1 cellular context compared by ENCODE assay signal in genomic region chr3:193744048-193744821, GRCh38.
TF ChIP-seq lines count a peak whose summit lies in the region.

No MANE protein-coding gene starts in this region.

TF ChIP-seq in HepG2, 621 proteins besides CTCF, POLR2A, EP300 and RAD21 (continued from another document and continues in another):
- no peak for TF ChIP-seq PRDM10 (CRISPR knock-in tag; IDR thresholded peaks at IDR 0.05; ENCODE audit: low read depth)
- TF ChIP-seq NFATC3 (CRISPR knock-in tag; IDR thresholded peaks at IDR 0.05) = peak; percentile 90; the same call in 1 of the 2 replicates
- TF ChIP-seq, protein P1, sequence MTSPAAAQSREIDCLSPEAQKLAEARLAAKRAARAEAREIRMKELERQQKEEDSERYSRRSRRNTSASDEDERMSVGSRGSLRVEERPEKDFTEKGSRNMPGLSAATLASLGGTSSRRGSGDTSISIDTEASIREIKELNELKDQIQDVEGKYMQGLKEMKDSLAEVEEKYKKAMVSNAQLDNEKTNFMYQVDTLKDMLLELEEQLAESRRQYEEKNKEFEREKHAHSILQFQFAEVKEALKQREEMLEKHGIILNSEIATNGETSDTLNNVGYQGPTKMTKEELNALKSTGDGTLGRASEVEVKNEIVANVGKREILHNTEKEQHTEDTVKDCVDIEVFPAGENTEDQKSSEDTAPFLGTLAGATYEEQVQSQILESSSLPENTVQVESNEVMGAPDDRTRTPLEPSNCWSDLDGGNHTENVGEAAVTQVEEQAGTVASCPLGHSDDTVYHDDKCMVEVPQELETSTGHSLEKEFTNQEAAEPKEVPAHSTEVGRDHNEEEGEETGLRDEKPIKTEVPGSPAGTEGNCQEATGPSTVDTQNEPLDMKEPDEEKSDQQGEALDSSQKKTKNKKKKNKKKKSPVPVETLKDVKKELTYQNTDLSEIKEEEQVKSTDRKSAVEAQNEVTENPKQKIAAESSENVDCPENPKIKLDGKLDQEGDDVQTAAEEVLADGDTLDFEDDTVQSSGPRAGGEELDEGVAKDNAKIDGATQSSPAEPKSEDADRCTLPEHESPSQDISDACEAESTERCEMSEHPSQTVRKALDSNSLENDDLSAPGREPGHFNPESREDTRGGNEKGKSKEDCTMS (CRISPR knock-in tag; conservative IDR thresholded peaks at IDR 0.05) = no peak
- TF ChIP-seq DPF2 (CRISPR knock-in tag; IDR thresholded peaks at IDR 0.05; ENCODE audit: borderline replicate concordance, low read depth) = peak; percentile 79
- TF ChIP-seq ZNF724P (CRISPR knock-in tag; IDR thresholded peaks at IDR 0.05; ENCODE audit: borderline replicate concordance) = no peak
- TF ChIP-seq ZNF546 (CRISPR knock-in tag; conservative IDR thresholded peaks at IDR 0.05) = no peak; the same call in 1 of the 2 replicates
- no peak for TF ChIP-seq HNRNPL (IDR thresholded peaks at IDR 0.05; ENCODE audit: low read depth, low read length)
- TF ChIP-seq NFIC (IDR thresholded peaks at IDR 0.05; ENCODE audit: low read length) = peak; percentile 78; the same call in 1 of the 2 replicates
- no peak for TF ChIP-seq KLF15 (CRISPR knock-in tag; IDR thresholded peaks at IDR 0.05; ENCODE audit: borderline replicate concordance)
- TF ChIP-seq MTF1 (CRISPR knock-in tag; IDR thresholded peaks at IDR 0.05) = no peak
- no peak for TF ChIP-seq RFX1 (IDR thresholded peaks at IDR 0.05)
- peak; percentile 71 for TF ChIP-seq KDM6A (CRISPR knock-in tag; IDR thresholded peaks at IDR 0.05; ENCODE audit: low read depth)
- TF ChIP-seq CHD2 (IDR thresholded peaks at IDR 0.05; ENCODE audit: low read depth, low read length) = no peak
- TF ChIP-seq NFKBIZ (CRISPR knock-in tag; IDR thresholded peaks at IDR 0.05) = peak; percentile 89
- TF ChIP-seq RBM22 (optimal IDR thresholded peaks at IDR 0.05; ENCODE audit: low read length) = no peak
- peak; percentile 67; the same call in 1 of the 2 replicates for TF ChIP-seq ZFP90 (CRISPR knock-in tag; IDR thresholded peaks at IDR 0.05; ENCODE audit: borderline replicate concordance)
- TF ChIP-seq CCDC6 (CRISPR knock-in tag; IDR thresholded peaks at IDR 0.05) = peak; percentile 82
- TF ChIP-seq ZBTB44 (CRISPR knock-in tag; IDR thresholded peaks at IDR 0.05) = no peak
- TF ChIP-seq AHR (CRISPR knock-in tag; IDR thresholded peaks at IDR 0.05) = no peak; the same call in 1 of the 2 replicates
- TF ChIP-seq EHMT2 (IDR thresholded peaks at IDR 0.05; ENCODE audit: borderline replicate concordance, low read depth, low read length) = no peak; the same call in 1 of the 2 replicates
- peak; percentile 88 for TF ChIP-seq SALL2 (CRISPR knock-in tag; IDR thresholded peaks at IDR 0.05)
- TF ChIP-seq, protein P2, sequence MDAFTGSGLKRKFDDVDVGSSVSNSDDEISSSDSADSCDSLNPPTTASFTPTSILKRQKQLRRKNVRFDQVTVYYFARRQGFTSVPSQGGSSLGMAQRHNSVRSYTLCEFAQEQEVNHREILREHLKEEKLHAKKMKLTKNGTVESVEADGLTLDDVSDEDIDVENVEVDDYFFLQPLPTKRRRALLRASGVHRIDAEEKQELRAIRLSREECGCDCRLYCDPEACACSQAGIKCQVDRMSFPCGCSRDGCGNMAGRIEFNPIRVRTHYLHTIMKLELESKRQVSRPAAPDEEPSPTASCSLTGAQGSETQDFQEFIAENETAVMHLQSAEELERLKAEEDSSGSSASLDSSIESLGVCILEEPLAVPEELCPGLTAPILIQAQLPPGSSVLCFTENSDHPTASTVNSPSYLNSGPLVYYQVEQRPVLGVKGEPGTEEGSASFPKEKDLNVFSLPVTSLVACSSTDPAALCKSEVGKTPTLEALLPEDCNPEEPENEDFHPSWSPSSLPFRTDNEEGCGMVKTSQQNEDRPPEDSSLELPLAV (CRISPR knock-in tag; conservative IDR thresholded peaks at IDR 0.05; ENCODE audit: low read depth) = no peak
- peak; percentile 12; the same call in 1 of the 2 replicates for TF ChIP-seq SMAD1 (CRISPR knock-in tag; IDR thresholded peaks at IDR 0.05; ENCODE audit: borderline replicate concordance, low read depth)
- peak; percentile 18; the same call in 1 of the 2 replicates for TF ChIP-seq ZNF138 (CRISPR knock-in tag; IDR thresholded peaks at IDR 0.05; ENCODE audit: low read depth)
- TF ChIP-seq PAF1 (CRISPR knock-in tag; IDR thresholded peaks at IDR 0.05) = no peak
- TF ChIP-seq MYC (CRISPR knock-in tag; IDR thresholded peaks at IDR 0.05; ENCODE audit: borderline replicate concordance) = 0 out of 2 replicates have a peak, but pooled peaks have one; percentile 34
- TF ChIP-seq RORA (CRISPR knock-in tag; IDR thresholded peaks at IDR 0.05) = no peak
- TF ChIP-seq HOMEZ (CRISPR knock-in tag; IDR thresholded peaks at IDR 0.05; ENCODE audit: low read depth) = peak; percentile 95
- no peak for TF ChIP-seq GRHL1 (CRISPR knock-in tag; conservative IDR thresholded peaks at IDR 0.05)
- TF ChIP-seq, protein P3, sequence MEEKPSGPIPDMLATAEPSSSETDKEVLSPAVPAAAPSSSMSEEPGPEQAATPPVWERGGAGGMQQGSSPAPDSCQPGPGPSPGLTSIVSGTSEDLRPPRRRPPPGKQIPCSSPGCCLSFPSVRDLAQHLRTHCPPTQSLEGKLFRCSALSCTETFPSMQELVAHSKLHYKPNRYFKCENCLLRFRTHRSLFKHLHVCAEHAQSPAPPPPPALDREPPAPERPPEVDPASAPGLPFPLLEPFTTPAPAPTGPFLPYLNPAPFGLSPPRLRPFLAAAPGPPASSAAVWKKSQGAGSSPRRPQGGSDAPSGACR (CRISPR knock-in tag; IDR thresholded peaks at IDR 0.05) = peak; percentile 41; the same call in 1 of the 2 replicates
- peak; percentile 73; the same call in 1 of the 2 replicates for TF ChIP-seq HMG20A (CRISPR knock-in tag; IDR thresholded peaks at IDR 0.05; ENCODE audit: borderline replicate concordance)
- TF ChIP-seq SRF (IDR thresholded peaks at IDR 0.05; ENCODE audit: low read depth, low read length) = peak; percentile 76; the same call in 1 of the 2 replicates
- TF ChIP-seq AHDC1 (CRISPR knock-in tag; IDR thresholded peaks at IDR 0.05; ENCODE audit: borderline replicate concordance) = peak; percentile 15; the same call in 1 of the 2 replicates
- no peak for TF ChIP-seq ZNF749 (CRISPR knock-in tag; IDR thresholded peaks at IDR 0.05; ENCODE audit: borderline replicate concordance)
- TF ChIP-seq CBX1 (IDR thresholded peaks at IDR 0.05; ENCODE audit: low read depth) = peak; percentile 67
- TF ChIP-seq RARA (CRISPR knock-in tag; IDR thresholded peaks at IDR 0.05) = peak; percentile 98
- no peak for TF ChIP-seq SAFB2 (CRISPR knock-in tag; IDR thresholded peaks at IDR 0.05; ENCODE audit: borderline replicate concordance, low read depth)
- no peak for TF ChIP-seq CENPT (CRISPR knock-in tag; IDR thresholded peaks at IDR 0.05; ENCODE audit: low read depth)
- no peak for TF ChIP-seq SMAD9 (CRISPR knock-in tag; IDR thresholded peaks at IDR 0.05)
- no peak for TF ChIP-seq HINFP (CRISPR knock-in tag; IDR thresholded peaks at IDR 0.05; ENCODE audit: low read depth)
